Comparison of ENCODE assay signal across 28 cellular contexts in genomic region chr3:97711664-97712063, GRCh38. TPM values are rescaled to one million over a fixed set of nuclear protein-coding genes. Genes with fewer than 3 reads are reported as not detected.
DNase-seq lines count a peak whose midpoint lies in the region; ATAC-seq, FAIRE-seq and TF ChIP-seq lines count a peak whose summit lies in the region.
"Had no signal": no experiment of that assay in that cellular context is flagged by ENCODE, and none has a peak within 500 bp of the region (broad histone marks: within the 10 kb centered on the region; RNA-seq: fewer than 3 reads in every experiment).

No MANE protein-coding gene starts in this region.

- H3K4me1 Mint-ChIP-seq in activated naive CD8-positive, alpha-beta T cell treated with anti-CD3 and anti-CD28 coated beads, Interleukin-2, amount 50 U/mL, for 24 hours = no peaks in the 10 kb centered on the region
- H3K4me1 Mint-ChIP-seq: CD14-positive monocyte; CD8-positive, alpha-beta memory T cell had no signal

- TF ChIP-seq CTCF in epithelial cell of esophagus (IDR thresholded peaks at IDR 0.05; ENCODE audit: insufficient read depth, low read depth, low read length, missing control alignments) = no peak

- H3K4me3 ChIP-seq in epithelial cell of esophagus (ENCODE audit: low read length) = no peak overlapping the region
- H3K4me3 ChIP-seq: BLaER1, GM12878 had no signal

- DNase-seq in NCI-H226 (peak; percentile 59), epithelial cell of esophagus (ENCODE audit: low read depth) (peak; percentile 41), frontal cortex (ENCODE audit: low spot score in 2 of 2) (no peak), kidney tubule cell (ENCODE audit: low spot score) (peak; percentile 48), glomerular visceral epithelial cell (ENCODE audit: extremely low spot score) (no peak)
- DNase-seq in activated naive CD8-positive, alpha-beta T cell treated with anti-CD3 and anti-CD28 coated beads, Interleukin-2, amount 50 U/mL, for 24 hours = no peak
- DNase-seq: 8988T; ACHN; BE2C; C1 segment of cervical spinal cord; CD4-positive, alpha-beta memory T cell; CD4-positive, CD25-positive, alpha-beta regulatory T cell; CD8-positive, alpha-beta memory T cell; COR-L47; DMS 273 treated with DMSO at 0.1 percent for 48 hours; DMS153; DMS53; DMS79; DND-41; EL; GDM1 had no signal

- H3K36me3 Mint-ChIP-seq in activated naive CD8-positive, alpha-beta T cell treated with anti-CD3 and anti-CD28 coated beads, Interleukin-2, amount 50 U/mL, for 24 hours (ENCODE audit: low read depth) = no peaks in the 10 kb centered on the region
- H3K36me3 Mint-ChIP-seq: CD14-positive monocyte; CD4-positive, alpha-beta memory T cell; CD4-positive, CD25-positive, alpha-beta regulatory T cell had no signal

- H3K27ac Mint-ChIP-seq in activated naive CD8-positive, alpha-beta T cell treated with anti-CD3 and anti-CD28 coated beads, Interleukin-2, amount 50 U/mL, for 24 hours = no peak overlapping the region
- H3K27ac Mint-ChIP-seq: CD14-positive monocyte; CD4-positive, alpha-beta memory T cell; CD4-positive, CD25-positive, alpha-beta regulatory T cell; CD8-positive, alpha-beta memory T cell had no signal

- FAIRE-seq in frontal cortex (lab: Jason Lieb, UNC) = peak; percentile 10
- FAIRE-seq: GM12878, GM12892, GM18507 had no signal

- H3K9me3 Mint-ChIP-seq in activated naive CD8-positive, alpha-beta T cell treated with anti-CD3 and anti-CD28 coated beads, Interleukin-2, amount 50 U/mL, for 24 hours = no peaks in the 10 kb centered on the region
- H3K9me3 Mint-ChIP-seq: CD8-positive, alpha-beta memory T cell had no signal

- ATAC-seq in HG03565 (IDR thresholded peaks at IDR 0.05; ENCODE audit: unreplicated experiment) = no peak
- ATAC-seq in HG02970 (IDR thresholded peaks at IDR 0.05; ENCODE audit: low FRiP score, unreplicated experiment) = no peak
- ATAC-seq in activated naive CD8-positive, alpha-beta T cell treated with anti-CD3 and anti-CD28 coated beads, Interleukin-2, amount 50 U/mL, for 24 hours = no peak
- ATAC-seq: GM12878 had no signal

- H3K4me3 Mint-ChIP-seq in activated naive CD8-positive, alpha-beta T cell treated with anti-CD3 and anti-CD28 coated beads, Interleukin-2, amount 50 U/mL, for 24 hours = no peak overlapping the region
- H3K4me3 Mint-ChIP-seq: CD14-positive monocyte; CD4-positive, alpha-beta memory T cell; CD4-positive, CD25-positive, alpha-beta regulatory T cell; CD8-positive, alpha-beta memory T cell had no signal

- H3K27me3 Mint-ChIP-seq in activated naive CD8-positive, alpha-beta T cell treated with anti-CD3 and anti-CD28 coated beads, Interleukin-2, amount 50 U/mL, for 24 hours = peaks cover 2% of the 10 kb centered on the region

RNA-seq across cellular contexts. Expression of gene ARL6, which starts 52.9 kb away (rescaled TPM):
- total RNA-seq in frontal cortex = 62.4 TPM

Comparison
In these comparisons a context has a peak if more than half of its experiments do, and no peak if none do; other contexts are left out.
1. DNase-seq: peak in NCI-H226 (single experiment), epithelial cell of esophagus (single experiment) and kidney tubule cell (single experiment); none in frontal cortex (0 of 2), glomerular visceral epithelial cell (single experiment) and activated naive CD8-positive, alpha-beta T cell treated with anti-CD3 and anti-CD28 coated beads, Interleukin-2, amount 50 U/mL, for 24 hours (single experiment).